22 cellular contexts compared by ENCODE assay signal in the genomic region with DNA sequence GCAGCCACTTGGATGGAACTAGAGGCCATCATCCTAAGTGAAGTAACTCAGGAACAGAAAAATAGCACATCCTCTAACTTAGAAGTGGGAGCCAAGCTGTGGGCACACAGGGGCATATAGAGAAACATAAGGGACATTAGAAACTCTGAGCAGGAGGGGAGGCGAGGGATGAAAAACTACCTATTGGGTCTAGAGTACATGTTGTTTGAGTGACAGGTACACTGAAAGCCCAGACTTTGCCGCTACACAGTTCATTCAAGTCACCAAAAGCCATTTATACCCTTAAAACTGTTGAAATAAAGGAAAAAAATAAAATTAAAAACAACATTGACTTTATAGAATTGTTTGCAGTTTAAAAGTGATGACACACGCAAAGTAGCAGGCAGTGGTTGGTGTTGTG.
DNase-seq lines count a peak whose midpoint lies in the region; ATAC-seq, FAIRE-seq and TF ChIP-seq lines count a peak whose summit lies in the region.
"Had no signal": no experiment of that assay in that cellular context is flagged by ENCODE, and none has a peak within 500 bp of the region (broad histone marks: within the 10 kb centered on the region; RNA-seq: fewer than 3 reads in every experiment).

No MANE protein-coding gene starts in this region.

- CTCF ChIA-PET in HepG2 (lab: Yijun Ruan, JAX; ENCODE audit: low intra/inter-chr PET ratio, low total read pairs) (no interaction called here), Panc1 (lab: Charles Lee) (no interaction called here)

- peak overlapping the region; percentile 91; the same call in 1 of the 2 replicates for H3K4me2 ChIP-seq in HepG2 (ENCODE audit: low read depth, low read length)
- H3K4me2 ChIP-seq: A549 had no signal

- H3K27me3 Mint-ChIP-seq in stimulated activated naive B cell treated with anti-CD40 and anti-IgM and Interleukin-4, amounts not matched to agents 10 μg/mL and 1 μg/mL and 100 μg/mL, for 72 hours, result no peaks in the 10 kb centered on the region
- H3K27me3 Mint-ChIP-seq: B cell; CD4-positive, alpha-beta T cell had no signal

- intact Hi-C loops in HepG2 (cut with micrococcal nuclease; ENCODE audit: unreplicated experiment) (no loop called here), right lobe of liver (cut with DNase I) (no loop called here), Panc1 (cut with micrococcal nuclease; ENCODE audit: unreplicated experiment) (no loop called here), uterus (cut with DNase I; ENCODE audit: low total_unique reads) (no loop called here)

- H3K4me3 Mint-ChIP-seq in stimulated activated naive B cell treated with anti-CD40 and anti-IgM and Interleukin-4, amounts not matched to agents 10 μg/mL and 1 μg/mL and 100 μg/mL, for 72 hours, result no peak overlapping the region
- H3K4me3 Mint-ChIP-seq: B cell; CD4-positive, alpha-beta T cell; CD8-positive, alpha-beta T cell had no signal

- BruUV-seq in HepG2 (replicated peaks; lab: Mats Ljungman, UMichigan) (no TSS peak), Panc1 (replicated peaks; lab: Mats Ljungman, UMichigan) (TSS peak; percentile 71)

- peaks cover 72% of the 10 kb centered on the region for H3K4me1 ChIP-seq in HepG2 (ENCODE audit: insufficient read depth, low read length)
- H3K4me1 ChIP-seq in right lobe of liver, result peaks cover 0 to 11% (median 0%) of the 10 kb centered on the region in 4 donors
- H3K4me1 ChIP-seq in Panc1 (ENCODE audit: control insufficient read depth, insufficient read depth, low read length), result no peaks in the 10 kb centered on the region
- no peaks in the 10 kb centered on the region for H3K4me1 ChIP-seq in uterus

- WGBS in HepG2 (ENCODE audit: low lambda C conversion rate), result 95% methylated on average over 3 of the region's 3 CpGs
- 97% methylated on average over 3 of the region's 3 CpGs for WGBS in right lobe of liver (ENCODE audit: insufficient coverage, low coverage, low lambda C conversion rate, missing lambda C conversion rate)

- ATAC-seq in HepG2 (no peak), right lobe of liver (no peak), Panc1 (no peak)
- no peak for ATAC-seq in stimulated activated naive B cell treated with anti-CD40 and anti-IgM and Interleukin-4, amounts not matched to agents 10 μg/mL and 1 μg/mL and 100 μg/mL, for 72 hours (replicated peaks)
- ATAC-seq: A549; CD8-positive, alpha-beta T cell had no signal

- H3K27ac ChIP-seq in HepG2 (ENCODE audit: extremely low read length, insufficient read depth, low read length), result peak overlapping the region; percentile 98
- no peak overlapping the region for H3K27ac ChIP-seq in right lobe of liver
- no peak overlapping the region for H3K27ac ChIP-seq in Panc1 (ENCODE audit: low read length)
- no peak overlapping the region for H3K27ac ChIP-seq in uterus
- H3K27ac ChIP-seq: 22Rv1; A549; BLaER1 treated with 17β-estradiol and CSF1 and Interleukin-3, amounts not matched to agents 10 nM and 100 nM; C4-2B had no signal

- H4K20me1 ChIP-seq in HepG2 (ENCODE audit: insufficient read depth, low read length), result no peaks in the 10 kb centered on the region

- TF ChIP-seq EP300 in HepG2 (IDR thresholded peaks at IDR 0.05; ENCODE audit: low read depth in 2 of 2, low read length in 2 of 2) (no peak), HepG2 (CRISPR knock-in tag; IDR thresholded peaks at IDR 0.05; ENCODE audit: borderline replicate concordance) (no peak)

- H3K4me3 ChIP-seq in HepG2 (replicated peaks in 1 of 3; ENCODE audit: insufficient read depth in 1 of 3, low read depth in 2 of 3, low read length in 3 of 3) (no peak overlapping the region), right lobe of liver (no peak overlapping the region), Panc1 (ENCODE audit: low read depth in 2 of 2, low read length in 2 of 2) (no peak overlapping the region), uterus (no peak overlapping the region)
- H3K4me3 ChIP-seq: A549; BLaER1 treated with 17β-estradiol and CSF1 and Interleukin-3, amounts not matched to agents 10 nM and 100 nM had no signal

- H3K9me3 Mint-ChIP-seq in stimulated activated naive B cell treated with anti-CD40 and anti-IgM and Interleukin-4, amounts not matched to agents 10 μg/mL and 1 μg/mL and 100 μg/mL, for 72 hours, result peaks cover 3 to 4% of the 10 kb centered on the region in 2 donors
- H3K9me3 Mint-ChIP-seq: CD4-positive, alpha-beta T cell had no signal

- no peak overlapping the region for H3K9ac ChIP-seq in HepG2 (ENCODE audit: insufficient read depth, low read depth, low read length)
- H3K9ac ChIP-seq: BLaER1 treated with 17β-estradiol and CSF1 and Interleukin-3, amounts not matched to agents 10 nM and 100 nM had no signal

- no peaks in the 10 kb centered on the region for H3K79me2 ChIP-seq in HepG2 (ENCODE audit: insufficient read depth, low read length)

- no peak for TF ChIP-seq RAD21 in HepG2 (CRISPR knock-in tag; IDR thresholded peaks at IDR 0.05)

- no peak overlapping the region for H2AFZ ChIP-seq in HepG2 (ENCODE audit: low read length)

- H3K36me3 ChIP-seq in HepG2 (replicated peaks in 1 of 2; ENCODE audit: control insufficient read depth in 1 of 2, insufficient read depth in 2 of 2, low read length in 2 of 2) (no peaks in the 10 kb centered on the region), right lobe of liver (no peaks in the 10 kb centered on the region), Panc1 (ENCODE audit: control insufficient read depth, insufficient read depth, low read length) (no peaks in the 10 kb centered on the region), uterus (no peaks in the 10 kb centered on the region)

- H3K27me3 ChIP-seq in HepG2 (ENCODE audit: control insufficient read depth in 1 of 2, insufficient read depth in 2 of 2, low read length in 2 of 2), result no peaks in the 10 kb centered on the region; a peak in 1 of 5 replicates
- no peaks in the 10 kb centered on the region for H3K27me3 ChIP-seq in right lobe of liver
- H3K27me3 ChIP-seq in Panc1 (ENCODE audit: control insufficient read depth, insufficient read depth, low read length), result no peaks in the 10 kb centered on the region
- no peaks in the 10 kb centered on the region for H3K27me3 ChIP-seq in uterus
- H3K27me3 ChIP-seq: BLaER1 treated with 17β-estradiol and CSF1 and Interleukin-3, amounts not matched to agents 10 nM and 100 nM had no signal

- peaks cover 45 to 77% of the 10 kb centered on the region in 2 donors for H3K36me3 Mint-ChIP-seq in stimulated activated naive B cell treated with anti-CD40 and anti-IgM and Interleukin-4, amounts not matched to agents 10 μg/mL and 1 μg/mL and 100 μg/mL, for 72 hours

- no peak for TF ChIP-seq CTCF in HepG2 (CRISPR knock-in tag; IDR thresholded peaks at IDR 0.05)
- no peak for TF ChIP-seq CTCF in right lobe of liver (IDR thresholded peaks at IDR 0.05)
- no peak for TF ChIP-seq CTCF in Panc1 (IDR thresholded peaks at IDR 0.05)
- no peak for TF ChIP-seq CTCF in uterus (IDR thresholded peaks at IDR 0.05)

- in situ Hi-C loops in HepG2 (cut with HindIII; ENCODE audit: extremely low pct_ligation_motif_present, low pct_unique_long_range_greater_than_20kb), result loop anchor here (5.0 kb wide), 1 partner anchor 116 kb away; no protein-coding TSS in a partner anchor
- in situ Hi-C loops in Panc1 (cut with HindIII; ENCODE audit: low pct_unique_long_range_greater_than_20kb, low sequenced_read_pairs), result no loop called here

- H3K27ac Mint-ChIP-seq in stimulated activated naive B cell treated with anti-CD40 and anti-IgM and Interleukin-4, amounts not matched to agents 10 μg/mL and 1 μg/mL and 100 μg/mL, for 72 hours, result peak overlapping the region; percentile 16
- H3K27ac Mint-ChIP-seq: B cell; CD4-positive, alpha-beta T cell; CD8-positive, alpha-beta T cell had no signal

- no peak for DNase-seq in HepG2 (ENCODE audit: low spot score)
- no peak for DNase-seq in right lobe of liver
- DNase-seq in Panc1 (ENCODE audit: low read depth, low spot score), result no peak
- no peak for DNase-seq in stimulated activated naive B cell treated with anti-CD40 and anti-IgM and Interleukin-4, amounts not matched to agents 10 μg/mL and 1 μg/mL and 100 μg/mL, for 72 hours
- no peak for DNase-seq in uterus
- no peak for DNase-seq in HTR-8/SVneo (ENCODE audit: insufficient read length, low spot score)
- DNase-seq: AML-193; Caco-2; Calu3; CD4-positive, alpha-beta T cell; CD8-positive, alpha-beta T cell; DMS79 treated with DMSO at 0.1 percent for 48 hours; GF-D8 had no signal

- H3K4me1 Mint-ChIP-seq in stimulated activated naive B cell treated with anti-CD40 and anti-IgM and Interleukin-4, amounts not matched to agents 10 μg/mL and 1 μg/mL and 100 μg/mL, for 72 hours, result peaks cover 7 to 9% of the 10 kb centered on the region in 2 donors

- FAIRE-seq in HepG2 (lab: Jason Lieb, UNC), result no peak
- no peak for FAIRE-seq in HTR-8/SVneo (lab: Jason Lieb, UNC)
- FAIRE-seq: A549, D721Med, G401.6, GM12891, GM18507 had no signal

- TF ChIP-seq POLR2A in HepG2 (IDR thresholded peaks at IDR 0.05; ENCODE audit: insufficient read depth in 1 of 2, low read depth in 2 of 2, low read length in 2 of 2), result no peak
- no peak for TF ChIP-seq POLR2A in right lobe of liver (IDR thresholded peaks at IDR 0.05)
- TF ChIP-seq POLR2A in uterus (IDR thresholded peaks at IDR 0.05), result no peak

- POLR2A ChIA-PET in HepG2 (lab: Yijun Ruan, JAX) (interaction anchor here (1.3 to 5.7 kb wide), 8 partner anchors 9 to 116 kb away, joined by 7 to 127 read pairs (median 18); no protein-coding TSS in a partner anchor), Panc1 (lab: Charles Lee) (no interaction called here)

- H3K9me3 ChIP-seq in HepG2 (ENCODE audit: low read length) (no peaks in the 10 kb centered on the region), right lobe of liver (no peaks in the 10 kb centered on the region), Panc1 (ENCODE audit: control insufficient read depth, insufficient read depth, low read depth, low read length) (no peaks in the 10 kb centered on the region), uterus (no peaks in the 10 kb centered on the region)
- H3K9me3 ChIP-seq: A549, Caco-2 had no signal

TF ChIP-seq in HepG2, 621 proteins besides CTCF, POLR2A, EP300 and RAD21 (continues in another document):
- TF ChIP-seq MIXL1 (CRISPR knock-in tag; IDR thresholded peaks at IDR 0.05) (no peak), ZNF788 (CRISPR knock-in tag; IDR thresholded peaks at IDR 0.05; ENCODE audit: borderline replicate concordance) (no peak)
- TF ChIP-seq, protein P1, sequence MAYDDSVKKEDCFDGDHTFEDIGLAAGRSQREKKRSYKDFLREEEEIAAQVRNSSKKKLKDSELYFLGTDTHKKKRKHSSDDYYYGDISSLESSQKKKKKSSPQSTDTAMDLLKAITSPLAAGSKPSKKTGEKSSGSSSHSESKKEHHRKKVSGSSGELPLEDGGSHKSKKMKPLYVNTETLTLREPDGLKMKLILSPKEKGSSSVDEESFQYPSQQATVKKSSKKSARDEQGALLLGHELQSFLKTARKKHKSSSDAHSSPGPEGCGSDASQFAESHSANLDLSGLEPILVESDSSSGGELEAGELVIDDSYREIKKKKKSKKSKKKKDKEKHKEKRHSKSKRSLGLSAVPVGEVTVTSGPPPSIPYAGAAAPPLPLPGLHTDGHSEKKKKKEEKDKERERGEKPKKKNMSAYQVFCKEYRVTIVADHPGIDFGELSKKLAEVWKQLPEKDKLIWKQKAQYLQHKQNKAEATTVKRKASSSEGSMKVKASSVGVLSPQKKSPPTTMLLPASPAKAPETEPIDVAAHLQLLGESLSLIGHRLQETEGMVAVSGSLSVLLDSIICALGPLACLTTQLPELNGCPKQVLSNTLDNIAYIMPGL (CRISPR knock-in tag; IDR thresholded peaks at IDR 0.05; ENCODE audit: borderline replicate concordance in 1 of 2, low read depth in 1 of 2), result no peak
